8 cellular contexts compared by ENCODE assay signal in genomic region chr12:64610092-64610659, GRCh38. TPM values are rescaled to one million over a fixed set of nuclear protein-coding genes. Genes with fewer than 3 reads are reported as not detected.
A peak's percentile ranks its signal among the peaks of the same experiment; 100 is the strongest.
DNase-seq lines count a peak whose midpoint lies in the region; ATAC-seq, FAIRE-seq and TF ChIP-seq lines count a peak whose summit lies in the region.

Gene RASSF3, plus strand, starts transcription at chr12:64610495. Its CDS starts 138 bp downstream, at chr12:64610633.

- H3K27ac ChIP-seq in A549, result peak within 1 kb of the TSS; percentile 83 to 96

- TF ChIP-seq RAD21 in A549 (conservative IDR thresholded peaks at IDR 0.05 in 1 of 2, IDR thresholded peaks at IDR 0.05 in 1 of 2), result no peak

- H3K4me1 ChIP-seq in A549, result peaks cover 19% of the 10 kb centered on the region

- peaks cover 32% of the 10 kb centered on the region for H3K36me3 Mint-ChIP-seq in effector memory CD8-positive, alpha-beta T cell (ENCODE audit: insufficient read depth)

- H3K9me3 ChIP-seq in A549, result no peaks in the 10 kb centered on the region

- TF ChIP-seq POLR2A in A549 (IDR thresholded peaks at IDR 0.05; ENCODE audit: low read length), result peak; percentile 54

- peak within 1 kb of the TSS; percentile 73 for H3K4me3 ChIP-seq in A549

- ATAC-seq in A549 (peak; percentile 60 to 68), GM18519 (IDR thresholded peaks at IDR 0.05; ENCODE audit: low FRiP score, unreplicated experiment) (peak; percentile 35), HG03045 (IDR thresholded peaks at IDR 0.05; ENCODE audit: unreplicated experiment) (peak; percentile 69)
- peak; percentile 63 for ATAC-seq in effector memory CD8-positive, alpha-beta T cell (replicated peaks)

- 2% methylated on average over 6 of the region's 76 CpGs for WGBS in A549 (ENCODE audit: missing lambda C conversion rate)

- H3K9me3 Mint-ChIP-seq in effector memory CD8-positive, alpha-beta T cell, result no peaks in the 10 kb centered on the region

- H3K4me3 Mint-ChIP-seq in effector memory CD8-positive, alpha-beta T cell, result peak within 1 kb of the TSS; percentile 92 to 96

- H3K4me1 Mint-ChIP-seq in effector memory CD8-positive, alpha-beta T cell (ENCODE audit: low read depth in 2 of 2), result peaks cover 32 to 42% of the 10 kb centered on the region in 2 donors

- peak within 1 kb of the TSS; percentile 76 for H3K4me2 ChIP-seq in A549

- no peaks in the 10 kb centered on the region for H3K27me3 Mint-ChIP-seq in effector memory CD8-positive, alpha-beta T cell

- no peak for TF ChIP-seq EP300 in A549 (IDR thresholded peaks at IDR 0.05)

- CTCF ChIA-PET in A549 (lab: Yijun Ruan, JAX), result interaction anchor here (0.6 to 10.3 kb wide), 14 partner anchors 9 to 607 kb away, joined by 3 to 123 read pairs (median 4); no protein-coding TSS in a partner anchor

- no peak for TF ChIP-seq CTCF in A549 (IDR thresholded peaks at IDR 0.05)

- POLR2A ChIA-PET in A549 (lab: Yijun Ruan, JAX), result interaction anchor here (0.6 to 2.1 kb wide), 7 partner anchors 15 to 120 kb away, joined by 3 to 12 read pairs (median 8); no protein-coding TSS in a partner anchor

- peak within 1 kb of the TSS; percentile 89 to 95 for H3K27ac Mint-ChIP-seq in effector memory CD8-positive, alpha-beta T cell

- FAIRE-seq in A549 (lab: Jason Lieb, UNC), result no peak

- DNase-seq in A549 (ENCODE audit: low read depth in 1 of 2, low spot score in 1 of 2) (peak; percentile 53 to 71), NCI-H748 treated with DMSO at 0.1 percent for 48 hours (lab: John Stamatoyannopoulos, UW) (peak; percentile 42), mesenteric fat pad (ENCODE audit: low spot score) (peak; percentile 93)
- DNase-seq in activated CD8-positive, alpha-beta memory T cell treated with anti-CD3 and anti-CD28 coated beads for 24 hours, result peak; percentile 88
- DNase-seq in effector memory CD8-positive, alpha-beta T cell, result peak; percentile 50 to 64 (median 51)
- DNase-seq in stimulated activated CD8-positive, alpha-beta memory T cell treated with anti-CD3 and anti-CD28 coated beads, Interleukin-2, amount 100 ng/mL, for 48 hours (ENCODE audit: low read depth in 2 of 2), result peak; percentile 70 to 78

TF ChIP-seq in A549, 52 proteins besides CTCF, POLR2A, EP300 and RAD21:
- TF ChIP-seq MYC (IDR thresholded peaks at IDR 0.05; ENCODE audit: borderline replicate concordance, low read length) (0 out of 2 replicates have a peak, but pooled peaks have one; percentile 31), CBX2 (IDR thresholded peaks at IDR 0.05; ENCODE audit: borderline replicate concordance, low read depth) (no peak), JUN (IDR thresholded peaks at IDR 0.05) (peak in 1 of 2 experiments; percentile 62; a peak in 3 of 5 replicates), ATOH8 (CRISPR knock-in tag; IDR thresholded peaks at IDR 0.05; ENCODE audit: low read depth) (no peak), HMGXB4 (CRISPR knock-in tag; IDR thresholded peaks at IDR 0.05; ENCODE audit: borderline replicate concordance) (no peak)

RNA-seq across cellular contexts. Expression of gene RASSF3, which starts in this region (rescaled TPM):
- polyA plus RNA-seq in A549 (2011; rRNA removed) (35.4 and 40.1 TPM in 2 replicates), A549 (2017; fragmentation: RNase III; extraction: RNeasy Plus Mini Kit Qiagen cat#74134 plus additional on column Dnase treatment) (19.6 to 20.5 TPM (median 19.7 TPM) in 3 replicates)
- polyA plus RNA-seq in A549 (2012; cell fraction: cytosol; rRNA removed), result 15.4 and 24.1 TPM in 2 replicates
- polyA plus RNA-seq in A549 (2012; cell fraction: nucleus; rRNA removed), result 9.9 and 12.2 TPM in 2 replicates
- polyA minus RNA-seq in A549 (2011; rRNA and poly(A)+ RNA removed), result 58.8 and 66.8 TPM in 2 replicates
- 90.6 TPM for total RNA-seq in mesenteric fat pad

Comparison
In these comparisons a context has a peak if more than half of its experiments do, and no peak if none do; other contexts are left out.
1. Peak in every context shown above with its lines: DNase-seq, ATAC-seq, H3K4me3 ChIP-seq and H3K27ac ChIP-seq.
2. DNase-seq: peak in every context shown above with its lines; median percentile 93 in mesenteric fat pad; 88 in activated CD8-positive, alpha-beta memory T cell treated with anti-CD3 and anti-CD28 coated beads for 24 hours; 74 in stimulated activated CD8-positive, alpha-beta memory T cell treated with anti-CD3 and anti-CD28 coated beads, Interleukin-2, amount 100 ng/mL, for 48 hours; 62 in A549; 51 in effector memory CD8-positive, alpha-beta T cell; 42 in NCI-H748 treated with DMSO at 0.1 percent for 48 hours.